In genomic region chr2:75337619-75338018, GRCh38 we compare ENCODE assay signal across 35 cellular contexts.
"Had no signal": no experiment of that assay in that cellular context is flagged by ENCODE, and none has a peak within 500 bp of the region (broad histone marks: within the 10 kb centered on the region; RNA-seq: fewer than 3 reads in every experiment).

No MANE protein-coding gene starts in this region.

- H3K4me1 Mint-ChIP-seq: activated CD4-positive, alpha-beta T cell treated with anti-CD3 and anti-CD28 coated beads, Interleukin-2, amount 10 ng/mL, durations not matched to agents 24 days and 14 days; activated naive CD8-positive, alpha-beta T cell treated with anti-CD3 and anti-CD28 coated beads for 36 hours; activated T-helper 17 cell treated with anti-CD3 and anti-CD28 coated beads, Interleukin-2, amount 50 U/mL, for 72 hours; central memory CD8-positive, alpha-beta T cell had no signal

- H3K36me3 ChIP-seq: ascending aorta, cardiac muscle cell had no signal

- H3K27ac Mint-ChIP-seq: activated B cell treated with CpG ODN at 0.5 μM for 24 hours; activated CD4-positive, alpha-beta memory T cell treated with anti-CD3 and anti-CD28 coated beads for 36 hours; activated CD4-positive, alpha-beta T cell treated with anti-CD3 and anti-CD28 coated beads, Interleukin-2, amount 10 ng/mL, durations not matched to agents 24 days and 14 days; activated CD8-positive, alpha-beta T cell treated with anti-CD3 and anti-CD28 coated beads for 36 hours; activated naive CD4-positive, alpha-beta T cell treated with anti-CD3 and anti-CD28 coated beads for 36 hours; activated naive CD4-positive, alpha-beta T cell treated with anti-CD3 and anti-CD28 coated beads, Interleukin-2, amount 50 U/mL, for 72 hours; activated naive CD8-positive, alpha-beta T cell treated with anti-CD3 and anti-CD28 coated beads for 36 hours; activated T-cell treated with anti-CD3 and anti-CD28 coated beads, Interleukin-2, amount 50 U/mL, for 72 hours; activated T-helper 1 cell treated with anti-CD3 and anti-CD28 coated beads, Interleukin-12 subunit alpha, Interleukin-12 subunit beta, Interleukin-2, Interleukin-4 antibody, amounts not matched to agents 30 ng/mL and 10 ng/mL and 1 ng/mL, durations not matched to agents 14 hours and 24 hours and 36 hours; activated T-helper 17 cell treated with anti-CD3 and anti-CD28 coated beads, Interleukin-2, amount 50 U/mL, for 72 hours; T-helper 1 cell treated with Interleukin-12 subunit alpha and Interleukin-12 subunit beta and Interleukin-4 antibody, amounts not matched to agents 30 μg/mL and 1 μg/mL, for 36 hours; T-helper 2 cell treated with Interferon-gamma antibody and Interleukin-4, amounts not matched to agents 5 μg/mL and 100 μg/mL, for 36 hours had no signal

- H3K27ac ChIP-seq: ascending aorta, cardiac muscle cell, VCaP had no signal

- H3K9me3 Mint-ChIP-seq: activated B cell treated with CpG ODN at 0.5 μM for 24 hours; activated CD4-positive, alpha-beta memory T cell treated with anti-CD3 and anti-CD28 coated beads for 36 hours; activated CD4-positive, alpha-beta T cell treated with anti-CD3 and anti-CD28 coated beads, Interleukin-2, amount 10 ng/mL, durations not matched to agents 24 days and 14 days; activated naive CD4-positive, alpha-beta T cell treated with anti-CD3 and anti-CD28 coated beads for 36 hours; activated naive CD4-positive, alpha-beta T cell treated with anti-CD3 and anti-CD28 coated beads, Interleukin-2, amount 50 U/mL, for 72 hours; activated naive CD8-positive, alpha-beta T cell treated with anti-CD3 and anti-CD28 coated beads for 36 hours; activated T-cell treated with anti-CD3 and anti-CD28 coated beads, Interleukin-2, amount 50 U/mL, for 4 hours; activated T-helper 1 cell treated with anti-CD3 and anti-CD28 coated beads, Interleukin-12 subunit alpha, Interleukin-12 subunit beta, Interleukin-2, Interleukin-4 antibody, amounts not matched to agents 30 ng/mL and 10 ng/mL and 1 ng/mL, durations not matched to agents 14 hours and 24 hours and 36 hours; activated T-helper 17 cell treated with anti-CD3 and anti-CD28 coated beads, Interleukin-2, amount 50 U/mL, for 72 hours; central memory CD8-positive, alpha-beta T cell; T-helper 1 cell treated with Interleukin-12 subunit alpha and Interleukin-12 subunit beta and Interleukin-4 antibody, amounts not matched to agents 30 μg/mL and 1 μg/mL, for 36 hours; T-helper 2 cell treated with Interferon-gamma antibody and Interleukin-4, amounts not matched to agents 5 μg/mL and 100 μg/mL, for 36 hours had no signal

- H3K4me3 ChIP-seq: ascending aorta, cardiac muscle cell had no signal

- H3K9me3 ChIP-seq: ascending aorta had no signal

- H3K4me1 ChIP-seq: ascending aorta had no signal

- H3K27me3 Mint-ChIP-seq: activated B cell treated with CpG ODN at 0.5 μM for 24 hours; activated CD4-positive, alpha-beta memory T cell treated with anti-CD3 and anti-CD28 coated beads for 36 hours; activated CD4-positive, alpha-beta T cell treated with anti-CD3 and anti-CD28 coated beads, Interleukin-2, amount 10 ng/mL, durations not matched to agents 24 days and 14 days; activated CD8-positive, alpha-beta T cell treated with anti-CD3 and anti-CD28 coated beads for 36 hours; activated naive CD8-positive, alpha-beta T cell treated with anti-CD3 and anti-CD28 coated beads for 36 hours; brain; central memory CD8-positive, alpha-beta T cell had no signal

- DNase-seq: activated B cell treated with CpG ODN at 0.5 μM for 24 hours; activated CD4-positive, alpha-beta memory T cell treated with anti-CD3 and anti-CD28 coated beads for 36 hours; activated CD4-positive, alpha-beta T cell treated with anti-CD3 and anti-CD28 coated beads for 4 hours; activated CD4-positive, alpha-beta T cell treated with anti-CD3 and anti-CD28 coated beads, Interleukin-2, amount 10 ng/mL, durations not matched to agents 24 days and 14 days; activated CD4-positive, alpha-beta T cell treated with anti-CD3 and anti-CD28 coated beads, Interleukin-2, amount 50 U/mL, for 1 hour; activated CD4-positive, alpha-beta T cell treated with anti-CD3 and anti-CD28 coated beads, Interleukin-2, amount 50 U/mL, for 4 hours; activated CD4-positive, CD25-positive, alpha-beta regulatory T cell treated with anti-CD3 and anti-CD28 coated beads, Interleukin-2, amount 50 U/mL, for 72 hours; activated CD8-positive, alpha-beta memory T cell treated with anti-CD3 and anti-CD28 coated beads, Interleukin-2, amount 50 U/mL, for 4 hours; activated CD8-positive, alpha-beta T cell treated with anti-CD3 and anti-CD28 coated beads for 36 hours; activated effector memory CD4-positive, alpha-beta T cell treated with anti-CD3 and anti-CD28 coated beads, Interleukin-2, amount 50 U/mL, for 16 hours; activated gamma-delta T cell treated with Interleukin-2 at 50 U/mL for 16 hours; activated naive CD4-positive, alpha-beta T cell; activated naive CD4-positive, alpha-beta T cell treated with anti-CD3 and anti-CD28 coated beads for 36 hours; activated naive CD4-positive, alpha-beta T cell treated with anti-CD3 and anti-CD28 coated beads, Interleukin-2, amount 50 U/mL, for 16 hours; activated naive CD8-positive, alpha-beta T cell treated with anti-CD3 and anti-CD28 coated beads for 36 hours; activated T-cell treated with anti-CD3 and anti-CD28 coated beads for 4 hours; activated T-cell treated with anti-CD3 and anti-CD28 coated beads, Interleukin-2, amount 50 U/mL, for 1 hour; activated T-cell treated with anti-CD3 and anti-CD28 coated beads, Interleukin-2, amount 50 U/mL, for 4 hours; activated T-cell treated with anti-CD3 and anti-CD28 coated beads, Interleukin-2, amount 50 U/mL, for 72 hours; amygdala; anterior cingulate cortex; caudate nucleus; cerebellar nuclear complex; T-helper 2 cell; T-helper 9 cell had no signal

- ATAC-seq: activated CD8-positive, alpha-beta T cell treated with anti-CD3 and anti-CD28 coated beads for 36 hours; activated naive CD4-positive, alpha-beta T cell treated with anti-CD3 and anti-CD28 coated beads, Interleukin-2, amount 50 U/mL, for 72 hours; activated T-cell treated with anti-CD3 and anti-CD28 coated beads, Interleukin-2, amount 50 U/mL, for 4 hours; activated T-cell treated with anti-CD3 and anti-CD28 coated beads, Interleukin-2, amount 50 U/mL, for 72 hours; activated T-helper 17 cell treated with anti-CD3 and anti-CD28 coated beads, Interleukin-2, amount 50 U/mL, for 72 hours had no signal

- H3K27me3 ChIP-seq: ascending aorta, cardiac muscle cell had no signal

- H3K36me3 Mint-ChIP-seq: activated CD4-positive, alpha-beta memory T cell treated with anti-CD3 and anti-CD28 coated beads for 36 hours; brain had no signal

- H3K4me3 Mint-ChIP-seq: activated B cell treated with CpG ODN at 0.5 μM for 24 hours; activated CD4-positive, alpha-beta memory T cell treated with anti-CD3 and anti-CD28 coated beads for 36 hours; activated CD4-positive, alpha-beta T cell treated with anti-CD3 and anti-CD28 coated beads, Interleukin-2, amount 10 ng/mL, durations not matched to agents 24 days and 14 days; activated CD8-positive, alpha-beta T cell treated with anti-CD3 and anti-CD28 coated beads for 36 hours; activated naive CD4-positive, alpha-beta T cell treated with anti-CD3 and anti-CD28 coated beads for 36 hours; activated naive CD8-positive, alpha-beta T cell treated with anti-CD3 and anti-CD28 coated beads for 36 hours; activated T-cell treated with anti-CD3 and anti-CD28 coated beads, Interleukin-2, amount 50 U/mL, for 4 hours; activated T-cell treated with anti-CD3 and anti-CD28 coated beads, Interleukin-2, amount 50 U/mL, for 72 hours; activated T-helper 1 cell treated with anti-CD3 and anti-CD28 coated beads, Interleukin-12 subunit alpha, Interleukin-12 subunit beta, Interleukin-2, Interleukin-4 antibody, amounts not matched to agents 30 ng/mL and 10 ng/mL and 1 ng/mL, durations not matched to agents 14 hours and 24 hours and 36 hours; activated T-helper 17 cell treated with anti-CD3 and anti-CD28 coated beads, Interleukin-2, amount 50 U/mL, for 72 hours; brain; central memory CD8-positive, alpha-beta T cell; T-helper 1 cell treated with Interleukin-12 subunit alpha and Interleukin-12 subunit beta and Interleukin-4 antibody, amounts not matched to agents 30 μg/mL and 1 μg/mL, for 36 hours; T-helper 2 cell treated with Interferon-gamma antibody and Interleukin-4, amounts not matched to agents 5 μg/mL and 100 μg/mL, for 36 hours had no signal
